1 cellular context compared by ENCODE assay signal in genomic region chr7:151244871-151245346, GRCh38.
TF ChIP-seq lines count a peak whose summit lies in the region.

No MANE protein-coding gene starts in this region.

TF ChIP-seq in HCT116, 20 proteins besides CTCF, POLR2A, EP300 and RAD21 (continued from another document):
- TF ChIP-seq REST (IDR thresholded peaks at IDR 0.05; ENCODE audit: low read depth), result no peak
- no peak for TF ChIP-seq EZH2phosphoT487 (IDR thresholded peaks at IDR 0.05; ENCODE audit: borderline replicate concordance)
- no peak for TF ChIP-seq CEBPB (IDR thresholded peaks at IDR 0.05; ENCODE audit: low read depth)
- TF ChIP-seq MAX (IDR thresholded peaks at IDR 0.05), result no peak
- no peak for TF ChIP-seq SRF (IDR thresholded peaks at IDR 0.05; ENCODE audit: low read depth)
- TF ChIP-seq SIN3A (IDR thresholded peaks at IDR 0.05; ENCODE audit: low read depth), result no peak
- no peak for TF ChIP-seq ZFX (IDR thresholded peaks at IDR 0.05)
